In the genomic region with DNA sequence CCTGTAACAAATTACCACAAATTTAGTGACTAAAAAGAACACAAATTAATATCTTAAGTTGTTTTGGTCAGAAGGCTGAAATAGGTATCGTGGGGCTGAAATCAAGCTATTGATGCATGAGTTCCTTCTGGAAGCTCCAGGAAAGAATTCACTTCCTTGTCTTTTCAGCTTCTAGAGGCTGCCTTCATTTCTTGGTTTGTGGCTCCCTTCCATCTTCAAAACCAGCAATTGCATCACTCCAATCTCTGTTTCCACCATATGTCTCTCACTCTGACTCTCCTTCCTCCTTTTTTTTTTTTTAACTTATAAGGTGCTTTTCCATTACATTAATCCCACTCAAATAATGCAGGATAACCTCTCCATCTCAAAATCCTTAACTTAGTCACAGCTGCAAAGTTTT, we compare ENCODE assay signal across 29 cellular contexts.
"Had no signal": no experiment of that assay in that cellular context is flagged by ENCODE, and none has a peak within 500 bp of the region (broad histone marks: within the 10 kb centered on the region; RNA-seq: fewer than 3 reads in every experiment).

No MANE protein-coding gene starts in this region.

- H3K27me3 ChIP-seq: brain microvascular endothelial cell, foreskin keratinocyte, heart left ventricle, pancreas, sigmoid colon, upper lobe of left lung, vagina had no signal

- H3K9me3 ChIP-seq: heart left ventricle, pancreas, psoas muscle, sigmoid colon, upper lobe of left lung, vagina had no signal

- H3K27ac ChIP-seq: brain microvascular endothelial cell, foreskin keratinocyte, heart left ventricle, pancreas, psoas muscle, sigmoid colon, upper lobe of left lung, vagina had no signal

- H3K4me1 ChIP-seq: foreskin keratinocyte, pancreas, psoas muscle, upper lobe of left lung, vagina had no signal

- ATAC-seq: activated T-cell treated with anti-CD3 and anti-CD28 coated beads, Interleukin-2, amount 50 U/mL, for 4 hours; activated T-helper 17 cell treated with anti-CD3 and anti-CD28 coated beads, Interleukin-2, amount 50 U/mL, for 72 hours; esophagus mucosa; foreskin keratinocyte; heart left ventricle; naive thymus-derived CD4-positive, alpha-beta T cell; pancreas; psoas muscle; stimulated activated memory B cell treated with anti-CD40 and anti-IgM and Interleukin-4, amounts not matched to agents 10 μg/mL and 1 μg/mL and 100 μg/mL, for 72 hours; stimulated activated naive CD8-positive, alpha-beta T cell treated with anti-CD3 and anti-CD28 coated beads, Interleukin-15, amount 100 ng/mL, for 72 hours; WTC11 had no signal

- H3K36me3 ChIP-seq: brain microvascular endothelial cell, heart left ventricle, pancreas, sigmoid colon, upper lobe of left lung, vagina had no signal

- H3K4me3 ChIP-seq: heart left ventricle, pancreas, psoas muscle, sigmoid colon, smooth muscle cell, upper lobe of left lung, vagina had no signal

- DNase-seq: activated CD4-positive, alpha-beta memory T cell treated with anti-CD3 and anti-CD28 coated beads, Interleukin-2, amount 10 ng/mL, durations not matched to agents 7 days and 5 days; activated CD4-positive, alpha-beta T cell treated with anti-CD3 and anti-CD28 coated beads for 1 hour; activated CD4-positive, alpha-beta T cell treated with anti-CD3 and anti-CD28 coated beads, Interleukin-2, amount 10 ng/mL, durations not matched to agents 7 days and 5 days; activated gamma-delta T cell treated with Interleukin-2 at 50 U/mL for 16 hours; activated naive CD4-positive, alpha-beta T cell treated with anti-CD3 and anti-CD28 coated beads, Interleukin-2, amount 50 U/mL, for 16 hours; activated T-cell treated with anti-CD3 and anti-CD28 coated beads, Interleukin-2, amount 50 U/mL, for 4 hours; amniotic stem cell; brain microvascular endothelial cell; foreskin keratinocyte; heart left ventricle; hypothalamus; immature natural killer cell; midbrain; naive thymus-derived CD4-positive, alpha-beta T cell; pancreas; psoas muscle; sigmoid colon; stimulated activated CD4-positive, alpha-beta T cell treated with anti-CD3 and anti-CD28 coated beads, Interleukin-1b, Interleukin-23, amount 100 ng/mL, for 48 hours; stimulated activated CD4-positive, alpha-beta T cell treated with anti-CD3 and anti-CD28 coated beads, Interleukin-4, amount 100 ng/mL, for 4 hours; stimulated activated CD8-positive, alpha-beta memory T cell treated with anti-CD3 and anti-CD28 coated beads, Interleukin-4, amount 100 ng/mL, for 48 hours; stimulated activated naive CD8-positive, alpha-beta T cell treated with anti-CD3 and anti-CD28 coated beads, Interleukin-15, amount 100 ng/mL, for 72 hours; substantia nigra; upper lobe of left lung had no signal
